In the genomic region with DNA sequence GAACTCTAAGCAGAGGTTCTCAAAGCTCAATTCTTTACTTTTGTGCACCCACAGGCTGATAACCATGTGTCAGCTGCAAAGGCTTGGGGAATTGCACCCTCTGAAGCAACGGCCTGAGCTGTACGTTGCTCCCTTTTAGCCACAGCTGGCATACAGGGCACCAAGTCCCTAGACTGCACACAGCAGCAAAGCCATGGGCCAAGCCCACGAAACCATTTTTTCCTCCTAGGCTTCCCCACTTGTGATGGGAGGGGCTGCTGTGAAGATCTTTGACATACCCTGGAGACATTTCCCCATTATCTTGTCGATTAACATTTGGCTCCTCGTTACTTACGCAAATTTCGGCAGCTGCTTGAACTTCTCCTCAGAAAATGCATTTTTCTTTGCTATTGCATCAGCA, we compare ENCODE assay signal across 19 cellular contexts.
"Had no signal": no experiment of that assay in that cellular context is flagged by ENCODE, and none has a peak within 500 bp of the region (broad histone marks: within the 10 kb centered on the region; RNA-seq: fewer than 3 reads in every experiment).

No MANE protein-coding gene starts in this region.

- ATAC-seq: activated CD8-positive, alpha-beta T cell treated with anti-CD3 and anti-CD28 coated beads for 36 hours; activated naive CD4-positive, alpha-beta T cell treated with anti-CD3 and anti-CD28 coated beads, Interleukin-2, amount 50 U/mL, for 72 hours; left cardiac atrium; right lobe of liver; stimulated activated memory B cell treated with anti-CD40 and anti-IgM and Interleukin-4, amounts not matched to agents 10 μg/mL and 1 μg/mL and 100 μg/mL, for 72 hours; stimulated activated naive CD8-positive, alpha-beta T cell treated with anti-CD3 and anti-CD28 coated beads, Interleukin-15, amount 100 ng/mL, for 72 hours; WTC11 had no signal

- H3K9me3 ChIP-seq: ovary, right lobe of liver had no signal

- H3K36me3 ChIP-seq: breast epithelium, ovary, right lobe of liver had no signal

- H3K4me3 ChIP-seq: breast epithelium, hepatocyte, ovary, right lobe of liver had no signal

- H3K27ac ChIP-seq: breast epithelium, hepatocyte, ovary, right lobe of liver had no signal

- H3K4me1 ChIP-seq: breast epithelium, right lobe of liver had no signal

- H3K27me3 ChIP-seq: breast epithelium, hepatocyte, ovary, right lobe of liver had no signal

- DNase-seq: activated CD4-positive, alpha-beta T cell treated with anti-CD3 and anti-CD28 coated beads, Interleukin-2, amount 50 U/mL, for 1 hour; activated CD8-positive, alpha-beta T cell treated with anti-CD3 and anti-CD28 coated beads for 36 hours; activated T-cell treated with anti-CD3 and anti-CD28 coated beads, Interleukin-2, amount 50 U/mL, for 48 hours; effector memory CD4-positive, alpha-beta T cell; left cardiac atrium; mammary epithelial cell; naive B cell; nephron progenitor cell; ovary; right lobe of liver; stimulated activated CD4-positive, alpha-beta T cell treated with anti-CD3 and anti-CD28 coated beads, Interleukin-4, amount 100 ng/mL, for 24 hours; stimulated activated naive CD8-positive, alpha-beta T cell treated with anti-CD3 and anti-CD28 coated beads, Interleukin-15, amount 100 ng/mL, for 72 hours; substantia nigra; T-helper 2 cell had no signal
